ENCODE assay signal across 20 cellular contexts in the genomic region with DNA sequence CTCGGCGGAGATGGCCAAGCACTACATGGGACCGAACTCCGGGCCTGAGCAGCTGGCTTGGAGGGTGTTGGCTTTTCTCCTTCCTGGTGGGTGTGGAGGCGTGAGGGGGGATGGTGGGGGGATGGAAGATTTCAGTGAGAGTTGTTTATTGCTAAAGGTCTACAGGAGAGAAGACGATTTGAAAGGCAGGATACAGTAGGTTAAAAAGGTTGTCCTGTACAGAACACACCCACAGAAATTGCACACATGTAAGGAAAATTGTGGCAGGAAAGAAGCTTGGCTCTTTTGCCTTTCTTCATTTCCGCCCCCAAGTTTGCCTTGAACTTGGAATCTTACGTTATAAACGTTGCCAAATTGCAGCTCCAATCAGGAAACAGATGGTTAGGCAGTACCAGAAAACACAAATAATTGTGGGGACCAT.
DNase-seq lines count a peak whose midpoint lies in the region; ATAC-seq and TF ChIP-seq lines count a peak whose summit lies in the region.
"Had no signal": no experiment of that assay in that cellular context is flagged by ENCODE, and none has a peak within 500 bp of the region (broad histone marks: within the 10 kb centered on the region; RNA-seq: fewer than 3 reads in every experiment).

No MANE protein-coding gene starts in this region.

- H3K4me3 Mint-ChIP-seq in progenitor cell of endocrine pancreas (ENCODE audit: low read depth) = no peak overlapping the region
- no peak overlapping the region for H3K4me3 Mint-ChIP-seq in stimulated activated memory B cell treated with anti-CD40 and anti-IgM and Interleukin-4, amounts not matched to agents 10 μg/mL and 1 μg/mL and 100 μg/mL, for 72 hours
- no peak overlapping the region for H3K4me3 Mint-ChIP-seq in CD4-positive, alpha-beta T cell
- H3K4me3 Mint-ChIP-seq: activated CD4-positive, alpha-beta T cell treated with anti-CD3 and anti-CD28 coated beads for 36 hours; activated naive CD4-positive, alpha-beta T cell treated with anti-CD3 and anti-CD28 coated beads, Interleukin-2, amount 50 U/mL, for 24 hours; activated T-cell treated with anti-CD3 and anti-CD28 coated beads, Interleukin-2, amount 50 U/mL, for 72 hours; natural killer cell treated with Interleukin-12 subunit alpha and Interleukin-12 subunit beta and Interleukin-15 and Interleukin-18, amount 100 ng/mL, for 72 hours; T-cell had no signal

- CTCF ChIA-PET in CD4-positive, alpha-beta T cell (lab: Charles Lee) = interaction anchor here (0.7 kb wide), 1 partner anchor 29 kb away, joined by 3 read pairs; no protein-coding TSS in a partner anchor

- TF ChIP-seq CTCF in progenitor cell of endocrine pancreas (IDR thresholded peaks at IDR 0.05; ENCODE audit: unreplicated experiment) = no peak
- TF ChIP-seq CTCF in CD4-positive, alpha-beta T cell (IDR thresholded peaks at IDR 0.05) = no peak

- H3K9me3 Mint-ChIP-seq in progenitor cell of endocrine pancreas (ENCODE audit: low read depth) = no peaks in the 10 kb centered on the region
- H3K9me3 Mint-ChIP-seq in stimulated activated memory B cell treated with anti-CD40 and anti-IgM and Interleukin-4, amounts not matched to agents 10 μg/mL and 1 μg/mL and 100 μg/mL, for 72 hours = no peaks in the 10 kb centered on the region
- H3K9me3 Mint-ChIP-seq in CD4-positive, alpha-beta T cell = no peaks in the 10 kb centered on the region
- H3K9me3 Mint-ChIP-seq: activated naive CD4-positive, alpha-beta T cell treated with anti-CD3 and anti-CD28 coated beads, Interleukin-2, amount 50 U/mL, for 24 hours; activated T-cell treated with anti-CD3 and anti-CD28 coated beads, Interleukin-2, amount 50 U/mL, for 72 hours; natural killer cell treated with Interleukin-12 subunit alpha and Interleukin-12 subunit beta and Interleukin-15 and Interleukin-18, amount 100 ng/mL, for 72 hours; T-cell had no signal

- H3K36me3 Mint-ChIP-seq in progenitor cell of endocrine pancreas (ENCODE audit: insufficient read depth) = peaks cover 5% of the 10 kb centered on the region
- no peaks in the 10 kb centered on the region for H3K36me3 Mint-ChIP-seq in stimulated activated memory B cell treated with anti-CD40 and anti-IgM and Interleukin-4, amounts not matched to agents 10 μg/mL and 1 μg/mL and 100 μg/mL, for 72 hours
- H3K36me3 Mint-ChIP-seq in CD4-positive, alpha-beta T cell (ENCODE audit: low read depth) = no peaks in the 10 kb centered on the region
- H3K36me3 Mint-ChIP-seq: activated naive CD4-positive, alpha-beta T cell treated with anti-CD3 and anti-CD28 coated beads, Interleukin-2, amount 50 U/mL, for 24 hours; natural killer cell treated with Interleukin-12 subunit alpha and Interleukin-12 subunit beta and Interleukin-15 and Interleukin-18, amount 100 ng/mL, for 72 hours; T-cell had no signal

- H3K36me3 ChIP-seq in BLaER1 treated with 17β-estradiol and CSF1 and Interleukin-3, amounts not matched to agents 10 nM and 100 nM = no peaks in the 10 kb centered on the region
- H3K36me3 ChIP-seq: ascending aorta, prostate gland had no signal

- H3K27me3 ChIP-seq in BLaER1 treated with 17β-estradiol and CSF1 and Interleukin-3, amounts not matched to agents 10 nM and 100 nM = no peaks in the 10 kb centered on the region
- H3K27me3 ChIP-seq in CD4-positive, alpha-beta T cell (ENCODE audit: control insufficient read depth, insufficient read depth, low read length) = no peaks in the 10 kb centered on the region
- H3K27me3 ChIP-seq: ascending aorta had no signal

- H3K4me3 ChIP-seq in BLaER1 treated with 17β-estradiol and CSF1 and Interleukin-3, amounts not matched to agents 10 nM and 100 nM = no peak overlapping the region
- H3K4me3 ChIP-seq: ascending aorta, prostate gland had no signal

- H3K4me2 ChIP-seq in BLaER1 treated with 17β-estradiol and CSF1 and Interleukin-3, amounts not matched to agents 10 nM and 100 nM = peak overlapping the region; percentile 55 to 71 (median 63)

- H3K27me3 Mint-ChIP-seq in progenitor cell of endocrine pancreas = no peaks in the 10 kb centered on the region
- H3K27me3 Mint-ChIP-seq in stimulated activated memory B cell treated with anti-CD40 and anti-IgM and Interleukin-4, amounts not matched to agents 10 μg/mL and 1 μg/mL and 100 μg/mL, for 72 hours = no peaks in the 10 kb centered on the region
- H3K27me3 Mint-ChIP-seq in CD4-positive, alpha-beta T cell = no peaks in the 10 kb centered on the region
- H3K27me3 Mint-ChIP-seq: activated naive CD4-positive, alpha-beta T cell treated with anti-CD3 and anti-CD28 coated beads, Interleukin-2, amount 50 U/mL, for 24 hours; T-cell had no signal

- H3K9me3 ChIP-seq in BLaER1 treated with 17β-estradiol and CSF1 and Interleukin-3, amounts not matched to agents 10 nM and 100 nM (replicated peaks in 1 of 11) = no peaks in the 10 kb centered on the region
- H3K9me3 ChIP-seq in CD4-positive, alpha-beta T cell (ENCODE audit: control insufficient read depth, low read length) = no peaks in the 10 kb centered on the region
- H3K9me3 ChIP-seq: ascending aorta, prostate gland had no signal

- DNase-seq in dermis microvascular lymphatic vessel endothelial cell (ENCODE audit: low read depth in 2 of 2) (peak; percentile 88 to 90), iPS-NIHi11 (ENCODE audit: low spot score) (peak; percentile 31), progenitor cell of endocrine pancreas (ENCODE audit: low spot score, unreplicated experiment) (no peak), cerebellar nuclear complex (lab: John Stamatoyannopoulos, UW) (no peak), SK-N-DZ (ENCODE audit: low spot score) (no peak)
- no peak for DNase-seq in CD4-positive, alpha-beta T cell
- DNase-seq: activated CD4-positive, alpha-beta T cell treated with anti-CD3 and anti-CD28 coated beads for 36 hours; activated T-cell treated with anti-CD3 and anti-CD28 coated beads, Interleukin-2, amount 50 U/mL, for 72 hours; C1 segment of cervical spinal cord; NCI-H1436; NCI-H69; SHP77; substantia nigra; T-cell had no signal

- H3K4me1 ChIP-seq in BLaER1 treated with 17β-estradiol and CSF1 and Interleukin-3, amounts not matched to agents 10 nM and 100 nM = peaks cover 16 to 36% (median 24%) of the 10 kb centered on the region in 10 experiments
- H3K4me1 ChIP-seq: prostate gland had no signal

- POLR2A ChIA-PET in CD4-positive, alpha-beta T cell (lab: Charles Lee) = no interaction called here

- peaks cover 26% of the 10 kb centered on the region for H3K4me1 Mint-ChIP-seq in progenitor cell of endocrine pancreas (ENCODE audit: low read depth)
- peaks cover 13% of the 10 kb centered on the region for H3K4me1 Mint-ChIP-seq in stimulated activated memory B cell treated with anti-CD40 and anti-IgM and Interleukin-4, amounts not matched to agents 10 μg/mL and 1 μg/mL and 100 μg/mL, for 72 hours
- H3K4me1 Mint-ChIP-seq in CD4-positive, alpha-beta T cell (ENCODE audit: low read depth) = peaks cover 18% of the 10 kb centered on the region

- peak overlapping the region; percentile 80 for H3K27ac Mint-ChIP-seq in progenitor cell of endocrine pancreas
- no peak overlapping the region for H3K27ac Mint-ChIP-seq in stimulated activated memory B cell treated with anti-CD40 and anti-IgM and Interleukin-4, amounts not matched to agents 10 μg/mL and 1 μg/mL and 100 μg/mL, for 72 hours
- H3K27ac Mint-ChIP-seq in CD4-positive, alpha-beta T cell = no peak overlapping the region
- H3K27ac Mint-ChIP-seq: activated CD4-positive, alpha-beta T cell treated with anti-CD3 and anti-CD28 coated beads for 36 hours; activated naive CD4-positive, alpha-beta T cell treated with anti-CD3 and anti-CD28 coated beads, Interleukin-2, amount 50 U/mL, for 24 hours; activated T-cell treated with anti-CD3 and anti-CD28 coated beads, Interleukin-2, amount 50 U/mL, for 72 hours; natural killer cell treated with Interleukin-12 subunit alpha and Interleukin-12 subunit beta and Interleukin-15 and Interleukin-18, amount 100 ng/mL, for 72 hours; T-cell had no signal

- no peaks in the 10 kb centered on the region for H4K20me1 ChIP-seq in BLaER1 treated with 17β-estradiol and CSF1 and Interleukin-3, amounts not matched to agents 10 nM and 100 nM

- ATAC-seq in stimulated activated memory B cell treated with anti-CD40 and anti-IgM and Interleukin-4, amounts not matched to agents 10 μg/mL and 1 μg/mL and 100 μg/mL, for 72 hours = no peak
- ATAC-seq in CD4-positive, alpha-beta T cell (ENCODE audit: poor library complexity) = no peak
- ATAC-seq: activated CD4-positive, alpha-beta T cell treated with anti-CD3 and anti-CD28 coated beads for 36 hours; activated T-cell treated with anti-CD3 and anti-CD28 coated beads, Interleukin-2, amount 50 U/mL, for 72 hours; T-cell had no signal

- H3K27ac ChIP-seq in BLaER1 treated with 17β-estradiol and CSF1 and Interleukin-3, amounts not matched to agents 10 nM and 100 nM = peak overlapping the region in 6 of 11 experiments; percentile 10 to 49 (median 42); a peak in 5 of 22 replicates
- H3K27ac ChIP-seq in CD4-positive, alpha-beta T cell (ENCODE audit: low read depth, low read length) = no peak overlapping the region
- H3K27ac ChIP-seq: ascending aorta, prostate gland had no signal

- intact Hi-C loops in CD4-positive, alpha-beta T cell (cut with DNase I, micrococcal nuclease) = no loop called here

- H3K9ac ChIP-seq in BLaER1 treated with 17β-estradiol and CSF1 and Interleukin-3, amounts not matched to agents 10 nM and 100 nM = 0 out of 22 replicates have a peak overlapping the region, but pooled peaks of 1 of the 11 experiments have one; percentile 1

Comparison
In these comparisons a context has a peak if more than half of its experiments do, and no peak if none do; other contexts are left out.
1. DNase-seq: peak in dermis microvascular lymphatic vessel endothelial cell (2 of 2) and iPS-NIHi11 (single experiment); none in progenitor cell of endocrine pancreas (single experiment), cerebellar nuclear complex (0 of 2), CD4-positive, alpha-beta T cell (0 of 10) and SK-N-DZ (single experiment).